ENCODE assay signal across 19 cellular contexts in the genomic region with DNA sequence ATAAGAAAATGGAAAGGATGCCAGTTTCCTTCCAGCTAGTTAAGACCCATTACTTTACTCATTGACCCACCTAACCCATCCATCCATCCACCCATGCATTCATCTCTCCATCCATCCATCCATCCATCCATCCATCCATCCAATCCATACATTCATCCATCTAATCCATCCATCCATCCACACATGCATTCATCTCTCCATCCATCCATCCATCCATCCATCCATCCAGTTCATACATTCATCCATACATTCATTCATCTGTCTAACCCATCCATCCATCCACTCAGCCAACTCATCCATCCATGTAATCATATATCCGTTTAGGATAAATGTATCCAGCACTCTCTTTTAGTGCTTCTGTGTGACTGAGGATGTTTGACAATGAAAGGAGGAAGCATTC.
"Had no signal": no experiment of that assay in that cellular context is flagged by ENCODE, and none has a peak within 500 bp of the region (broad histone marks: within the 10 kb centered on the region; RNA-seq: fewer than 3 reads in every experiment).

No MANE protein-coding gene starts in this region.

- H3K9me3 ChIP-seq: right atrium auricular region, tibial artery, upper lobe of right lung, vagina had no signal

- H3K4me3 Mint-ChIP-seq: dendritic cell treated with granulocyte-macrophage colony-stimulating factor and Interleukin-4, amounts not matched to agents 40 ng/mL and 50 ng/mL, for 4 days; endodermal cell; naive thymus-derived CD8-positive, alpha-beta T cell; neural crest cell had no signal

- H3K4me1 Mint-ChIP-seq: neural crest cell had no signal

- H3K27ac Mint-ChIP-seq: dendritic cell treated with granulocyte-macrophage colony-stimulating factor and Interleukin-4, amounts not matched to agents 40 ng/mL and 50 ng/mL, for 4 days; endodermal cell had no signal

- H3K9me3 Mint-ChIP-seq: dendritic cell treated with granulocyte-macrophage colony-stimulating factor and Interleukin-4, amounts not matched to agents 40 ng/mL and 50 ng/mL, for 4 days; endodermal cell; naive thymus-derived CD8-positive, alpha-beta T cell; neural crest cell had no signal

- ATAC-seq: left colon; left ventricle myocardium superior; naive thymus-derived CD8-positive, alpha-beta T cell had no signal

- H3K4me3 ChIP-seq: lung, right atrium auricular region, tibial artery, upper lobe of right lung, vagina had no signal

- H3K27me3 ChIP-seq: foreskin keratinocyte, right atrium auricular region, tibial artery, upper lobe of right lung, vagina had no signal

- H3K27me3 Mint-ChIP-seq: dendritic cell treated with granulocyte-macrophage colony-stimulating factor and Interleukin-4, amounts not matched to agents 40 ng/mL and 50 ng/mL, for 4 days; naive thymus-derived CD8-positive, alpha-beta T cell had no signal

- H3K36me3 ChIP-seq: right atrium auricular region, tibial artery, upper lobe of right lung, vagina had no signal

- H3K27ac ChIP-seq: foreskin keratinocyte, right atrium auricular region, upper lobe of right lung, vagina had no signal

- DNase-seq: effector CD4-positive, alpha-beta T cell; endodermal cell; erythroblast; foreskin keratinocyte; hippocampal formation; left colon; left ventricle myocardium superior; mesendoderm; naive thymus-derived CD8-positive, alpha-beta T cell; small intestine; stimulated activated CD4-positive, alpha-beta T cell treated with anti-CD3 and anti-CD28 coated beads, Interleukin-12 subunit alpha, Interleukin-12 subunit beta, amount 100 ng/mL, for 4 hours; stimulated activated naive CD8-positive, alpha-beta T cell treated with anti-CD3 and anti-CD28 coated beads, Interleukin-15, Interleukin-2, amounts not matched to agents 100 U/mL and 50 U/mL, for 24 hours; tibial artery; upper lobe of right lung had no signal

- H3K4me1 ChIP-seq: foreskin keratinocyte, right atrium auricular region, upper lobe of right lung, vagina had no signal
